In genomic region chr15:60479361-60479684, GRCh38 we compare ENCODE assay signal across 8 cellular contexts. TPM values are rescaled to one million over a fixed set of nuclear protein-coding genes. Genes with fewer than 3 reads are reported as not detected.
DNase-seq lines count a peak whose midpoint lies in the region; ATAC-seq and TF ChIP-seq lines count a peak whose summit lies in the region.

No MANE protein-coding gene starts in this region.

- H3K27ac ChIP-seq in MM.1S (ENCODE audit: low read length) = peak overlapping the region; percentile 84

- H3K9ac ChIP-seq in MM.1S (ENCODE audit: low read length) = peak overlapping the region; percentile 93

- no peaks in the 10 kb centered on the region for H4K20me1 ChIP-seq in MM.1S (ENCODE audit: insufficient read depth, low read length)

- ATAC-seq in GM18870 (IDR thresholded peaks at IDR 0.05; ENCODE audit: unreplicated experiment) = peak; percentile 11
- ATAC-seq in effector memory CD8-positive, alpha-beta T cell (replicated peaks) = no peak

- H3K27me3 Mint-ChIP-seq in effector memory CD8-positive, alpha-beta T cell = no peaks in the 10 kb centered on the region
- H3K27me3 Mint-ChIP-seq in nephron progenitor cell (ENCODE audit: low read depth, poor library complexity) = peaks cover 4% of the 10 kb centered on the region

- H3K4me1 ChIP-seq in MM.1S (ENCODE audit: low read length) = peaks cover 27% of the 10 kb centered on the region

- H3F3A ChIP-seq in MM.1S (ENCODE audit: insufficient read depth, low read length) = peaks cover 12% of the 10 kb centered on the region

- H2AFZ ChIP-seq in MM.1S (ENCODE audit: low read length) = peak overlapping the region; percentile 61

- H3K9me3 ChIP-seq in MM.1S (replicated peaks; ENCODE audit: insufficient read depth, low read length) = no peaks in the 10 kb centered on the region

- H3K4me2 ChIP-seq in MM.1S (ENCODE audit: low read depth, low read length) = peak overlapping the region; percentile 89

- TF ChIP-seq CTCF in MM.1S (IDR thresholded peaks at IDR 0.05; ENCODE audit: low read length) (no peak), nephron progenitor cell (IDR thresholded peaks at IDR 0.05) (no peak)

- peaks cover 25% of the 10 kb centered on the region for H3K36me3 Mint-ChIP-seq in effector memory CD8-positive, alpha-beta T cell (ENCODE audit: insufficient read depth)
- H3K36me3 Mint-ChIP-seq in nephron progenitor cell (ENCODE audit: low read depth) = peaks cover 8% of the 10 kb centered on the region

- DNase-seq in MM.1S (no peak), nephron progenitor cell (no peak), NCI-H2196 (lab: John Stamatoyannopoulos, UW; ENCODE audit: unreplicated experiment) (no peak), HuH-7 (ENCODE audit: low spot score) (no peak), G401 (ENCODE audit: low spot score) (no peak)
- no peak for DNase-seq in effector memory CD8-positive, alpha-beta T cell
- no peak for DNase-seq in activated CD4-positive, CD25-positive, alpha-beta regulatory T cell treated with anti-CD3 and anti-CD28 coated beads, Interleukin-2, amount 50 U/mL, for 72 hours

- H3K27ac Mint-ChIP-seq in effector memory CD8-positive, alpha-beta T cell = peak overlapping the region; percentile 96 to 99
- peak overlapping the region; percentile 100 for H3K27ac Mint-ChIP-seq in nephron progenitor cell

- H3K4me3 ChIP-seq in MM.1S (ENCODE audit: low read length) = peak overlapping the region; percentile 77

- H3K79me2 ChIP-seq in MM.1S (ENCODE audit: low read length) = peaks cover 40% of the 10 kb centered on the region

- no peaks in the 10 kb centered on the region for H3K27me3 ChIP-seq in MM.1S (replicated peaks; ENCODE audit: insufficient read depth, low read length)

- peak overlapping the region; percentile 89 to 92 for H3K4me3 Mint-ChIP-seq in effector memory CD8-positive, alpha-beta T cell
- peak overlapping the region; percentile 98 for H3K4me3 Mint-ChIP-seq in nephron progenitor cell

- H3K9me2 ChIP-seq in MM.1S (replicated peaks; ENCODE audit: insufficient read depth, low read length) = no peaks in the 10 kb centered on the region

- peaks cover 24 to 45% of the 10 kb centered on the region in 2 donors for H3K4me1 Mint-ChIP-seq in effector memory CD8-positive, alpha-beta T cell (ENCODE audit: low read depth in 2 of 2)
- H3K4me1 Mint-ChIP-seq in nephron progenitor cell = peaks cover 45% of the 10 kb centered on the region

- no peaks in the 10 kb centered on the region; the same call in 1 of the 2 replicates for H3K36me3 ChIP-seq in MM.1S (replicated peaks; ENCODE audit: insufficient read depth, low read length)

- in situ Hi-C loops in G401 (cut with HindIII; ENCODE audit: low sequenced_read_pairs) = no loop called here

- no peaks in the 10 kb centered on the region for H3K9me3 Mint-ChIP-seq in effector memory CD8-positive, alpha-beta T cell
- H3K9me3 Mint-ChIP-seq in nephron progenitor cell = no peaks in the 10 kb centered on the region

RNA-seq across cellular contexts. Expression of gene ICE2, which starts 0.4 kb away (rescaled TPM):
- total RNA-seq in G401 (2014; rRNA removed; shearing (Covaris generic)) = 13.3 and 16.6 TPM in 2 replicates
